In genomic region chr3:184018424-184018973, GRCh38 we compare ENCODE assay signal across 8 cellular contexts. TPM values are rescaled to one million over a fixed set of nuclear protein-coding genes. Genes with fewer than 3 reads are reported as not detected.
A peak's percentile ranks its signal among the peaks of the same experiment; 100 is the strongest.
DNase-seq lines count a peak whose midpoint lies in the region; ATAC-seq and TF ChIP-seq lines count a peak whose summit lies in the region.

No MANE protein-coding gene starts in this region.

- peak overlapping the region; percentile 99 for H3K4me3 ChIP-seq in adipocyte (ENCODE audit: low read length)
- peak overlapping the region; percentile 76 to 96 for H3K4me3 ChIP-seq in left lung

- TF ChIP-seq CTCF in left lung (IDR thresholded peaks at IDR 0.05) = no peak

- H3K4me1 ChIP-seq in adipocyte (ENCODE audit: control insufficient read depth, insufficient read depth, low read length) = peaks cover 25% of the 10 kb centered on the region
- H3K4me1 ChIP-seq in left lung = peaks cover 9 to 32% of the 10 kb centered on the region in 2 donors

- peak overlapping the region; percentile 94 for H3K9ac ChIP-seq in adipocyte (ENCODE audit: low read length)

- H3K27ac ChIP-seq in left lung (peak overlapping the region; percentile 66 to 71), temporal lobe (ENCODE audit: low read depth, low read length) (peak overlapping the region; percentile 96)

- H3K4me1 Mint-ChIP-seq in T-helper 2 cell treated with Interferon-gamma antibody and Interleukin-4, amounts not matched to agents 5 μg/mL and 100 μg/mL, for 36 hours (ENCODE audit: low read depth) = peaks cover 26% of the 10 kb centered on the region

- intact Hi-C loops in left lung (cut with DNase I) = loop anchor here in 1 of 2 donors (5.0 kb wide), 1 partner anchor 121 kb away; no protein-coding TSS in a partner anchor

- H3K36me3 ChIP-seq in adipocyte (ENCODE audit: control insufficient read depth, insufficient read depth, low read length, severe bottlenecking) (peaks cover 2% of the 10 kb centered on the region), left lung (peaks cover 0 to 7% of the 10 kb centered on the region in 2 donors)

- ATAC-seq in left lung (no peak), GM18511 (IDR thresholded peaks at IDR 0.05; ENCODE audit: unreplicated experiment) (no peak), GM21825 (IDR thresholded peaks at IDR 0.05; ENCODE audit: unreplicated experiment) (no peak)

- no peaks in the 10 kb centered on the region for H3K9me3 ChIP-seq in adipocyte (ENCODE audit: control insufficient read depth, low read length)
- no peaks in the 10 kb centered on the region for H3K9me3 ChIP-seq in left lung

- H3K9me3 Mint-ChIP-seq in T-helper 2 cell treated with Interferon-gamma antibody and Interleukin-4, amounts not matched to agents 5 μg/mL and 100 μg/mL, for 36 hours = no peaks in the 10 kb centered on the region

- peak overlapping the region; percentile 38 for H3K27ac Mint-ChIP-seq in T-helper 2 cell treated with Interferon-gamma antibody and Interleukin-4, amounts not matched to agents 5 μg/mL and 100 μg/mL, for 36 hours

- H3K36me3 Mint-ChIP-seq in T-helper 2 cell treated with Interferon-gamma antibody and Interleukin-4, amounts not matched to agents 5 μg/mL and 100 μg/mL, for 36 hours (ENCODE audit: low read depth) = no peaks in the 10 kb centered on the region

- H3K27me3 Mint-ChIP-seq in T-helper 2 cell treated with Interferon-gamma antibody and Interleukin-4, amounts not matched to agents 5 μg/mL and 100 μg/mL, for 36 hours (ENCODE audit: low read depth) = peaks cover 14% of the 10 kb centered on the region

- peak overlapping the region; percentile 99 for H3K4me3 Mint-ChIP-seq in T-helper 2 cell treated with Interferon-gamma antibody and Interleukin-4, amounts not matched to agents 5 μg/mL and 100 μg/mL, for 36 hours

- H3K27me3 ChIP-seq in adipocyte (replicated peaks; ENCODE audit: control insufficient read depth, insufficient read depth, low read length) = peaks cover 2% of the 10 kb centered on the region
- no peaks in the 10 kb centered on the region for H3K27me3 ChIP-seq in left lung

- no peak for DNase-seq in T-helper 2 cell treated with Interferon-gamma antibody and Interleukin-4, amounts not matched to agents 5 μg/mL and 100 μg/mL, for 36 hours (ENCODE audit: low spot score)
- no peak for DNase-seq in T-helper 2 cell
- DNase-seq in adipocyte (ENCODE audit: low read depth) = no peak
- no peak for DNase-seq in left lung
- no peak for DNase-seq in NOMO-1 treated with DMSO at 0.1 percent for 48 hours (lab: John Stamatoyannopoulos, UW; ENCODE audit: unreplicated experiment)

RNA-seq across cellular contexts. Expression of gene ABCC5, which starts 0.8 kb away (rescaled TPM):
- 10 to 100 TPM; 37.7 to 40.5 TPM for total RNA-seq in left lung
- total RNA-seq in temporal lobe = 37.1 TPM

RNA-seq across cellular contexts. Expression of gene HTR3D, which starts 13.0 kb away (rescaled TPM):
- total RNA-seq in left lung = not detected
- total RNA-seq in temporal lobe = not detected

RNA-seq across cellular contexts. Expression of gene HTR3C, which starts 34.3 kb away (rescaled TPM):
- total RNA-seq in left lung = under 1 TPM in 1 of 2 donors, not detected in 1; 0.16 TPM
- not detected for total RNA-seq in temporal lobe
